In genomic region chr5:123344819-123345426, GRCh38 we compare ENCODE assay signal across 8 cellular contexts.
A peak's percentile ranks its signal among the peaks of the same experiment; 100 is the strongest.
DNase-seq lines count a peak whose midpoint lies in the region; ATAC-seq and TF ChIP-seq lines count a peak whose summit lies in the region.

No MANE protein-coding gene starts in this region.

- peak; percentile 7 for DNase-seq in AG09319 (ENCODE audit: extremely low read depth, low read depth)
- DNase-seq in GM20000 (ENCODE audit: low spot score), result no peak
- peak; percentile 59 for DNase-seq in RKO (ENCODE audit: low spot score)
- peak; percentile 36 to 77 for DNase-seq in fibroblast of lung (ENCODE audit: low read depth in 2 of 2)
- no peak for DNase-seq in psoas muscle

- H3K27ac ChIP-seq in fibroblast of lung (ENCODE audit: insufficient read depth, low read length), result no peak overlapping the region
- no peak overlapping the region for H3K27ac ChIP-seq in psoas muscle

- H3K4me1 ChIP-seq in fibroblast of lung (ENCODE audit: control insufficient read depth, extremely low read depth, insufficient read depth, low read length), result no peaks in the 10 kb centered on the region
- H3K4me1 ChIP-seq in psoas muscle, result no peaks in the 10 kb centered on the region

- no peaks in the 10 kb centered on the region for H4K20me1 ChIP-seq in fibroblast of lung (ENCODE audit: control insufficient read depth, extremely low read depth, insufficient read depth, low read length)

- ATAC-seq in psoas muscle, result no peak
- ATAC-seq in GM21717 (IDR thresholded peaks at IDR 0.05; ENCODE audit: unreplicated experiment), result no peak
- no peak for ATAC-seq in HG03457 (IDR thresholded peaks at IDR 0.05; ENCODE audit: unreplicated experiment)
- no peak for ATAC-seq in GM21825 (IDR thresholded peaks at IDR 0.05; ENCODE audit: unreplicated experiment)

- no peak overlapping the region for H2AFZ ChIP-seq in fibroblast of lung (ENCODE audit: low read length)

- H3K4me3 ChIP-seq in fibroblast of lung (replicated peaks in 1 of 4; ENCODE audit: control extremely low read depth in 1 of 4, insufficient read depth in 1 of 4, low read depth in 3 of 4, low read length in 4 of 4) (no peak overlapping the region), psoas muscle (no peak overlapping the region)

- intact Hi-C loops in psoas muscle (cut with DNase I), result loop anchor here in 1 of 2 donors (5.0 kb wide), 1 partner anchor 448 kb away; no protein-coding TSS in a partner anchor

- 65 to 66% (median 65%) methylated on average over 4 of the region's 4 CpGs for WGBS in psoas muscle, 3 donors

- H3K36me3 ChIP-seq in fibroblast of lung (ENCODE audit: control insufficient read depth, insufficient read depth, low read length) (no peaks in the 10 kb centered on the region), psoas muscle (ENCODE audit: insufficient read depth in 1 of 2, low read depth in 1 of 2) (peaks cover 0 to 42% of the 10 kb centered on the region in 2 donors)

- no peaks in the 10 kb centered on the region for H3K79me2 ChIP-seq in fibroblast of lung (ENCODE audit: control insufficient read depth, insufficient read depth, low read length)

- no peaks in the 10 kb centered on the region for H3K9me3 ChIP-seq in fibroblast of lung (ENCODE audit: control insufficient read depth, insufficient read depth, low read depth, low read length)
- no peaks in the 10 kb centered on the region for H3K9me3 ChIP-seq in psoas muscle

- H3K4me2 ChIP-seq in fibroblast of lung (ENCODE audit: extremely low read depth, insufficient read depth, low read length), result no peak overlapping the region

- H3K9ac ChIP-seq in fibroblast of lung (ENCODE audit: insufficient read depth, low read length), result no peak overlapping the region

- no peaks in the 10 kb centered on the region for H3K27me3 ChIP-seq in fibroblast of lung (ENCODE audit: control insufficient read depth, insufficient read depth, low read length)
- no peaks in the 10 kb centered on the region for H3K27me3 ChIP-seq in psoas muscle (ENCODE audit: insufficient read depth in 3 of 3, low read length in 2 of 3)

- TF ChIP-seq CTCF in AG09319 (IDR thresholded peaks at IDR 0.05; ENCODE audit: low read depth, low read length), result peak; percentile 84
- TF ChIP-seq CTCF in GM20000 (IDR thresholded peaks at IDR 0.05; ENCODE audit: extremely low read depth, missing control alignments), result peak; percentile 23
- TF ChIP-seq CTCF in fibroblast of lung (conservative IDR thresholded peaks at IDR 0.05 in 1 of 2, IDR thresholded peaks at IDR 0.05 in 1 of 2; ENCODE audit: low read depth in 1 of 2, low read length in 2 of 2), result peak; percentile 80 to 85
- TF ChIP-seq CTCF in psoas muscle (IDR thresholded peaks at IDR 0.05), result peak; percentile 46

Comparison
In these comparisons a context has a peak if more than half of its experiments do, and no peak if none do; other contexts are left out.
1. DNase-seq: peak in AG09319 (single experiment), RKO (single experiment) and fibroblast of lung (2 of 2); none in GM20000 (single experiment) and psoas muscle (0 of 2).
2. CTCF ChIP-seq: peak in every context shown above with its lines; median percentile 84 in AG09319; 82 in fibroblast of lung; 46 in psoas muscle; 23 in GM20000.